In genomic region chr1:2416403-2416802, GRCh38 we compare ENCODE assay signal across 13 cellular contexts. TPM values are rescaled to one million over a fixed set of nuclear protein-coding genes. Genes with fewer than 3 reads are reported as not detected.
DNase-seq lines count a peak whose midpoint lies in the region; ATAC-seq and TF ChIP-seq lines count a peak whose summit lies in the region.
"Had no signal": no experiment of that assay in that cellular context is flagged by ENCODE, and none has a peak within 500 bp of the region (broad histone marks: within the 10 kb centered on the region; RNA-seq: fewer than 3 reads in every experiment).

No MANE protein-coding gene starts in this region.

- H3K27ac ChIP-seq in PC-9, result no peak overlapping the region

- no peaks in the 10 kb centered on the region for H3K36me3 ChIP-seq in PC-9 (ENCODE audit: low read depth)
- H3K36me3 ChIP-seq: heart right ventricle had no signal

- H3K9me3 ChIP-seq in PC-9 (ENCODE audit: insufficient read depth, low read depth), result no peaks in the 10 kb centered on the region
- H3K9me3 ChIP-seq: heart right ventricle had no signal

- ATAC-seq in activated naive CD8-positive, alpha-beta T cell treated with anti-CD3 and anti-CD28 coated beads, Interleukin-2, amount 50 U/mL, for 24 hours, result no peak
- ATAC-seq in HG02759 (IDR thresholded peaks at IDR 0.05; ENCODE audit: unreplicated experiment) (no peak), HG02970 (IDR thresholded peaks at IDR 0.05; ENCODE audit: low FRiP score, unreplicated experiment) (no peak)
- ATAC-seq: heart right ventricle had no signal

- peaks cover 25% of the 10 kb centered on the region for H3K4me1 ChIP-seq in PC-9 (replicated peaks; ENCODE audit: insufficient read depth)

- no TSS peak for BruUV-seq in PC-9 (replicated peaks; lab: Mats Ljungman, UMichigan)

- H3K79me2 ChIP-seq in PC-9 (ENCODE audit: low read depth), result peaks cover 21% of the 10 kb centered on the region

- DNase-seq in DMS53 (lab: John Stamatoyannopoulos, UW) (peak; percentile 73), DMS53 treated with DMSO at 0.1 percent for 48 hours (lab: John Stamatoyannopoulos, UW; ENCODE audit: unreplicated experiment) (no peak), PC-9 (peak; percentile 47 to 66), osteocyte (ENCODE audit: extremely low spot score, unreplicated experiment) (no peak)
- peak; percentile 41 for DNase-seq in activated naive CD8-positive, alpha-beta T cell treated with anti-CD3 and anti-CD28 coated beads, Interleukin-2, amount 50 U/mL, for 24 hours
- peak; percentile 46 for DNase-seq in stimulated activated CD8-positive, alpha-beta memory T cell treated with anti-CD3 and anti-CD28 coated beads, Interleukin-4, amount 100 ng/mL, for 48 hours
- DNase-seq: 8988T, NCI-H226, T1000 had no signal

- H3K4me3 Mint-ChIP-seq in activated naive CD8-positive, alpha-beta T cell treated with anti-CD3 and anti-CD28 coated beads, Interleukin-2, amount 50 U/mL, for 24 hours, result peak overlapping the region; percentile 70
- no peak overlapping the region for H3K4me3 Mint-ChIP-seq in osteocyte (ENCODE audit: unreplicated experiment)
- H3K4me3 Mint-ChIP-seq: brain had no signal

- H3K9me3 Mint-ChIP-seq in activated naive CD8-positive, alpha-beta T cell treated with anti-CD3 and anti-CD28 coated beads, Interleukin-2, amount 50 U/mL, for 24 hours, result no peaks in the 10 kb centered on the region
- H3K9me3 Mint-ChIP-seq in osteocyte (ENCODE audit: unreplicated experiment), result no peaks in the 10 kb centered on the region
- H3K9me3 Mint-ChIP-seq: brain had no signal

- no peaks in the 10 kb centered on the region for H3K27me3 Mint-ChIP-seq in activated naive CD8-positive, alpha-beta T cell treated with anti-CD3 and anti-CD28 coated beads, Interleukin-2, amount 50 U/mL, for 24 hours
- H3K27me3 Mint-ChIP-seq in osteocyte (ENCODE audit: unreplicated experiment), result peaks cover 4% of the 10 kb centered on the region
- H3K27me3 Mint-ChIP-seq: brain had no signal

- TF ChIP-seq CTCF in PC-9 (conservative IDR thresholded peaks at IDR 0.05) (no peak), osteocyte (IDR thresholded peaks at IDR 0.05) (no peak)

- H3K27me3 ChIP-seq in PC-9 (ENCODE audit: insufficient read depth, low read depth), result peaks cover 8% of the 10 kb centered on the region; the same call in 1 of the 2 replicates

- H3K27ac Mint-ChIP-seq in activated naive CD8-positive, alpha-beta T cell treated with anti-CD3 and anti-CD28 coated beads, Interleukin-2, amount 50 U/mL, for 24 hours, result peak overlapping the region; percentile 74
- H3K27ac Mint-ChIP-seq in osteocyte (ENCODE audit: unreplicated experiment), result no peak overlapping the region

- H3K36me3 Mint-ChIP-seq in activated naive CD8-positive, alpha-beta T cell treated with anti-CD3 and anti-CD28 coated beads, Interleukin-2, amount 50 U/mL, for 24 hours (ENCODE audit: low read depth), result peaks cover 3% of the 10 kb centered on the region
- no peaks in the 10 kb centered on the region for H3K36me3 Mint-ChIP-seq in osteocyte (ENCODE audit: unreplicated experiment)
- H3K36me3 Mint-ChIP-seq: brain had no signal

- POLR2A ChIA-PET in PC-9 (lab: Charles Lee; ENCODE audit: unreplicated experiment), result no interaction called here

- no peak overlapping the region for H3K4me3 ChIP-seq in PC-9

- peak overlapping the region; percentile 69 for H3K4me2 ChIP-seq in PC-9

- peaks cover 21% of the 10 kb centered on the region; the same call in 1 of the 2 replicates for H3F3A ChIP-seq in PC-9 (ENCODE audit: insufficient read depth, low read depth)

- H2AFZ ChIP-seq in PC-9, result no peak overlapping the region

- no peaks in the 10 kb centered on the region for H4K20me1 ChIP-seq in PC-9 (ENCODE audit: insufficient read depth)

- no peaks in the 10 kb centered on the region for H3K9me2 ChIP-seq in PC-9 (ENCODE audit: insufficient read depth)

- CTCF ChIA-PET in PC-9 (lab: Charles Lee), result interaction anchor here (0.6 to 1.0 kb wide), 2 partner anchors 113 to 162 kb away, joined by 3 read pairs; partner anchors contain the start of gene HES5

- intact Hi-C loops in PC-9 (cut with micrococcal nuclease; ENCODE audit: unreplicated experiment), result loop anchor here (10.0 kb wide), 1 partner anchor 228 kb away; no protein-coding TSS in a partner anchor

- H3K4me1 Mint-ChIP-seq in activated naive CD8-positive, alpha-beta T cell treated with anti-CD3 and anti-CD28 coated beads, Interleukin-2, amount 50 U/mL, for 24 hours, result peaks cover 32% of the 10 kb centered on the region
- peaks cover 14% of the 10 kb centered on the region for H3K4me1 Mint-ChIP-seq in osteocyte (ENCODE audit: unreplicated experiment)

RNA-seq across cellular contexts. Expression of gene PEX10, which starts 4.0 kb away (rescaled TPM):
- total RNA-seq in PC-9 (2021), result 24.3 and 26.3 TPM in 2 replicates
- total RNA-seq in osteocyte, result 23.1 and 25.6 TPM in 2 replicates

RNA-seq across cellular contexts. Expression of gene RER1, which starts 24.8 kb away (rescaled TPM):
- 109 and 131 TPM in 2 replicates for total RNA-seq in PC-9 (2021)
- 144 and 147 TPM in 2 replicates for total RNA-seq in osteocyte

RNA-seq across cellular contexts. Expression of gene MORN1, which starts 25.0 kb away (rescaled TPM):
- total RNA-seq in PC-9 (2021) (47.8 and 51.0 TPM in 2 replicates), osteocyte (10.9 and 12.7 TPM in 2 replicates)

RNA-seq across cellular contexts. Expression of gene PLCH2, which starts 59.7 kb away (rescaled TPM):
- 0.98 and 1.5 TPM in 2 replicates for total RNA-seq in PC-9 (2021)
- total RNA-seq in osteocyte, result 11.7 and 12.6 TPM in 2 replicates

Comparison
In these comparisons a context has a peak if more than half of its experiments do, and no peak if none do; other contexts are left out.
1. DNase-seq: peak in DMS53 (single experiment), PC-9 (2 of 2), activated naive CD8-positive, alpha-beta T cell treated with anti-CD3 and anti-CD28 coated beads, Interleukin-2, amount 50 U/mL, for 24 hours (single experiment) and stimulated activated CD8-positive, alpha-beta memory T cell treated with anti-CD3 and anti-CD28 coated beads, Interleukin-4, amount 100 ng/mL, for 48 hours (single experiment); none in DMS53 treated with DMSO at 0.1 percent for 48 hours (single experiment) and osteocyte (single experiment).